ENCODE assay signal across 11 cellular contexts in genomic region chr6:144340541-144341371, GRCh38. TPM values are rescaled to one million over a fixed set of nuclear protein-coding genes. Genes with fewer than 3 reads are reported as not detected.
DNase-seq lines count a peak whose midpoint lies in the region; ATAC-seq and TF ChIP-seq lines count a peak whose summit lies in the region.
"Had no signal": no experiment of that assay in that cellular context is flagged by ENCODE, and none has a peak within 500 bp of the region (broad histone marks: within the 10 kb centered on the region; RNA-seq: fewer than 3 reads in every experiment).

No MANE protein-coding gene starts in this region.

- intact Hi-C loops in Caco-2 (cut with micrococcal nuclease; ENCODE audit: unreplicated experiment): no loop called here
- intact Hi-C loops in OCI-LY7 (cut with micrococcal nuclease; ENCODE audit: unreplicated experiment): loop anchor here (5.0 to 10.0 kb wide), 3 partner anchors 123 to 886 kb away; partner anchors contain the start of genes ADAT2, PEX3 and SF3B5
- intact Hi-C loops in esophagus squamous epithelium (cut with DNase I): no loop called here
- intact Hi-C loops in ovary (cut with DNase I): no loop called here
- intact Hi-C loops in upper lobe of right lung (cut with DNase I): no loop called here

- H3K27ac Mint-ChIP-seq in Caco-2 (ENCODE audit: unreplicated experiment): peak overlapping the region; percentile 65
- no peak overlapping the region for H3K27ac Mint-ChIP-seq in activated T-helper 17 cell treated with anti-CD3 and anti-CD28 coated beads, Interleukin-2, amount 50 U/mL, for 72 hours

- CTCF ChIA-PET in Caco-2 (lab: Charles Lee) (no interaction called here), OCI-LY7 (lab: Charles Lee; ENCODE audit: unreplicated experiment) (no interaction called here)

- no peak overlapping the region for H2AFZ ChIP-seq in OCI-LY7 (ENCODE audit: low read length)

- TF ChIP-seq EP300 in ovary (IDR thresholded peaks at IDR 0.05): no peak

- TF ChIP-seq CTCF in Caco-2 (IDR thresholded peaks at IDR 0.05; ENCODE audit: insufficient read depth in 1 of 2, low read depth in 1 of 2, low read length in 1 of 2, severe bottlenecking in 1 of 2, unreplicated experiment in 1 of 2) (no peak), OCI-LY7 (conservative IDR thresholded peaks at IDR 0.05; ENCODE audit: low read length) (no peak), esophagus squamous epithelium (IDR thresholded peaks at IDR 0.05) (no peak), neutrophil (IDR thresholded peaks at IDR 0.05) (no peak), ovary (IDR thresholded peaks at IDR 0.05) (no peak), upper lobe of right lung (IDR thresholded peaks at IDR 0.05) (no peak)

- H3K27me3 Mint-ChIP-seq in Caco-2 (ENCODE audit: insufficient read depth, unreplicated experiment): no peaks in the 10 kb centered on the region
- H3K27me3 Mint-ChIP-seq in activated T-helper 17 cell treated with anti-CD3 and anti-CD28 coated beads, Interleukin-2, amount 50 U/mL, for 72 hours: no peaks in the 10 kb centered on the region

- peaks cover 58% of the 10 kb centered on the region for H3K4me1 ChIP-seq in Caco-2
- peaks cover 53% of the 10 kb centered on the region for H3K4me1 ChIP-seq in OCI-LY7 (ENCODE audit: insufficient read depth, low read length, poor library complexity, severe bottlenecking)
- peaks cover 25 to 99% (median 77%) of the 10 kb centered on the region in 3 donors for H3K4me1 ChIP-seq in esophagus squamous epithelium
- peaks cover 38 to 58% of the 10 kb centered on the region in 2 experiments for H3K4me1 ChIP-seq in neutrophil (ENCODE audit: control insufficient read depth in 1 of 2, insufficient read depth in 1 of 2, low read depth in 1 of 2, low read length in 1 of 2)
- peaks cover 5% of the 10 kb centered on the region for H3K4me1 ChIP-seq in ovary (ENCODE audit: insufficient read depth)
- peaks cover 79% of the 10 kb centered on the region for H3K4me1 ChIP-seq in upper lobe of right lung

- no peak for TF ChIP-seq POLR2A in esophagus squamous epithelium (IDR thresholded peaks at IDR 0.05)
- no peak for TF ChIP-seq POLR2A in ovary (IDR thresholded peaks at IDR 0.05)

- 45 to 47% methylated on average over 5 of the region's 5 CpGs for WGBS in esophagus squamous epithelium, 2 donors
- WGBS in ovary, 3 donors: 74 to 78% (median 76%) methylated on average over 5 of the region's 5 CpGs

- peak overlapping the region; percentile 55 for H3K4me2 ChIP-seq in OCI-LY7 (ENCODE audit: low read length)

- BruUV-seq in Caco-2 (replicated peaks; lab: Mats Ljungman, UMichigan) (no TSS peak), OCI-LY7 (replicated peaks; lab: Mats Ljungman, UMichigan) (no TSS peak)

- H4K20me1 ChIP-seq in OCI-LY7 (ENCODE audit: insufficient read depth, low read length): no peaks in the 10 kb centered on the region

- peaks cover 30% of the 10 kb centered on the region for H3K36me3 Mint-ChIP-seq in Caco-2 (ENCODE audit: insufficient read depth, unreplicated experiment)
- H3K36me3 Mint-ChIP-seq in activated T-helper 17 cell treated with anti-CD3 and anti-CD28 coated beads, Interleukin-2, amount 50 U/mL, for 72 hours (ENCODE audit: low read depth): no peaks in the 10 kb centered on the region

- no peaks in the 10 kb centered on the region; the same call in 1 of the 2 replicates for H3K36me3 ChIP-seq in Caco-2 (ENCODE audit: control insufficient read depth, insufficient read depth, low read length)
- H3K36me3 ChIP-seq in OCI-LY7 (ENCODE audit: insufficient read depth, low read length): no peaks in the 10 kb centered on the region
- no peaks in the 10 kb centered on the region for H3K36me3 ChIP-seq in esophagus squamous epithelium
- no peaks in the 10 kb centered on the region for H3K36me3 ChIP-seq in neutrophil
- no peaks in the 10 kb centered on the region for H3K36me3 ChIP-seq in ovary
- H3K36me3 ChIP-seq in upper lobe of right lung: no peaks in the 10 kb centered on the region

- H3K9me3 ChIP-seq in Caco-2: no peaks in the 10 kb centered on the region
- H3K9me3 ChIP-seq in OCI-LY7 (ENCODE audit: low read length): no peaks in the 10 kb centered on the region
- H3K9me3 ChIP-seq in esophagus squamous epithelium: no peaks in the 10 kb centered on the region
- no peaks in the 10 kb centered on the region for H3K9me3 ChIP-seq in neutrophil
- no peaks in the 10 kb centered on the region for H3K9me3 ChIP-seq in ovary
- no peaks in the 10 kb centered on the region for H3K9me3 ChIP-seq in upper lobe of right lung

- no peak for ATAC-seq in activated T-helper 17 cell treated with anti-CD3 and anti-CD28 coated beads, Interleukin-2, amount 50 U/mL, for 72 hours (replicated peaks)
- no peak for ATAC-seq in upper lobe of right lung
- ATAC-seq: activated T-cell treated with anti-CD3 and anti-CD28 coated beads, Interleukin-2, amount 50 U/mL, for 4 hours had no signal

- H3K27me3 ChIP-seq in Caco-2 (replicated peaks; ENCODE audit: control insufficient read depth, insufficient read depth, low read length): no peaks in the 10 kb centered on the region
- no peaks in the 10 kb centered on the region for H3K27me3 ChIP-seq in esophagus squamous epithelium
- H3K27me3 ChIP-seq in neutrophil: no peaks in the 10 kb centered on the region
- H3K27me3 ChIP-seq in ovary: no peaks in the 10 kb centered on the region
- H3K27me3 ChIP-seq in upper lobe of right lung: no peaks in the 10 kb centered on the region

- no peak for DNase-seq in Caco-2
- no peak for DNase-seq in OCI-LY7 (ENCODE audit: low spot score)
- no peak for DNase-seq in esophagus squamous epithelium (lab: John Stamatoyannopoulos, UW)
- DNase-seq in ovary: no peak
- no peak for DNase-seq in SKM-1 (lab: John Stamatoyannopoulos, UW; ENCODE audit: unreplicated experiment)
- DNase-seq in upper lobe of right lung: no peak
- DNase-seq: activated T-cell treated with anti-CD3 and anti-CD28 coated beads, Interleukin-2, amount 50 U/mL, for 4 hours; glutamatergic neuron; NCI-H1417 had no signal

- no peaks in the 10 kb centered on the region for H3K9me2 ChIP-seq in OCI-LY7 (ENCODE audit: insufficient read depth, low read length)

- H3K79me2 ChIP-seq in OCI-LY7 (ENCODE audit: insufficient read depth, low read depth, low read length): no peaks in the 10 kb centered on the region

- no peaks in the 10 kb centered on the region for H3K9me3 Mint-ChIP-seq in Caco-2 (ENCODE audit: unreplicated experiment)
- H3K9me3 Mint-ChIP-seq in activated T-helper 17 cell treated with anti-CD3 and anti-CD28 coated beads, Interleukin-2, amount 50 U/mL, for 72 hours: no peaks in the 10 kb centered on the region
- H3K9me3 Mint-ChIP-seq: activated T-cell treated with anti-CD3 and anti-CD28 coated beads, Interleukin-2, amount 50 U/mL, for 4 hours had no signal

- no peak overlapping the region for H3K4me3 Mint-ChIP-seq in Caco-2 (ENCODE audit: unreplicated experiment)
- H3K4me3 Mint-ChIP-seq in activated T-helper 17 cell treated with anti-CD3 and anti-CD28 coated beads, Interleukin-2, amount 50 U/mL, for 72 hours: no peak overlapping the region
- H3K4me3 Mint-ChIP-seq: activated T-cell treated with anti-CD3 and anti-CD28 coated beads, Interleukin-2, amount 50 U/mL, for 4 hours had no signal

- H3K27ac ChIP-seq in OCI-LY7 (ENCODE audit: low read depth, low read length, poor library complexity, severe bottlenecking) (no peak overlapping the region), esophagus squamous epithelium (peak overlapping the region; percentile 53 to 63 (median 58)), neutrophil (peak overlapping the region; percentile 36), ovary (no peak overlapping the region), upper lobe of right lung (no peak overlapping the region)

- H3K4me3 ChIP-seq in Caco-2 (ENCODE audit: low read depth, low read length): no peak overlapping the region
- H3K4me3 ChIP-seq in OCI-LY7 (ENCODE audit: low read depth, low read length, poor library complexity, severe bottlenecking): no peak overlapping the region
- no peak overlapping the region for H3K4me3 ChIP-seq in esophagus squamous epithelium
- no peak overlapping the region for H3K4me3 ChIP-seq in neutrophil (ENCODE audit: low read depth in 1 of 2, low read length in 1 of 2)
- H3K4me3 ChIP-seq in ovary: no peak overlapping the region
- no peak overlapping the region for H3K4me3 ChIP-seq in upper lobe of right lung

- POLR2A ChIA-PET in Caco-2 (lab: Charles Lee) (no interaction called here), OCI-LY7 (lab: Charles Lee) (interaction anchor here (0.6 kb wide), 1 partner anchor 602 kb away, joined by 3 read pairs; no protein-coding TSS in a partner anchor)

- peaks cover 58% of the 10 kb centered on the region for H3K4me1 Mint-ChIP-seq in Caco-2 (ENCODE audit: low read depth, unreplicated experiment)
- peaks cover 41% of the 10 kb centered on the region for H3K4me1 Mint-ChIP-seq in activated T-helper 17 cell treated with anti-CD3 and anti-CD28 coated beads, Interleukin-2, amount 50 U/mL, for 72 hours

RNA-seq across cellular contexts. Expression of gene UTRN, which starts 55.6 kb away (rescaled TPM):
- 216 and 233 TPM in 2 replicates for total RNA-seq in Caco-2 (2022)
- total RNA-seq in OCI-LY7 (2014; rRNA removed; shearing (Covaris generic)): 16.1 and 17.5 TPM in 2 replicates
- 18.1 and 24.8 TPM in 2 replicates for total RNA-seq in OCI-LY7 (2022)
- total RNA-seq in esophagus squamous epithelium: 100 to 1,000 TPM in 1 of 4 donors, 10 to 100 TPM in 3; 43.8 to 148 (median 69.8) TPM
- 100 to 1,000 TPM; 105 to 155 (median 132) TPM for total RNA-seq in ovary
- 10 to 100 TPM; 27.6 to 63.0 TPM for polyA plus RNA-seq in ovary
- total RNA-seq in activated T-helper 17 cell treated with anti-CD3 and anti-CD28 coated beads, Interleukin-2, amount 50 U/mL, for 72 hours: 10 to 100 TPM; 51.2 to 55.1 TPM
- 316 TPM for total RNA-seq in upper lobe of right lung

Comparison
In these comparisons a context has a peak if more than half of its experiments do, and no peak if none do; other contexts are left out.
1. H3K27ac ChIP-seq: peak in esophagus squamous epithelium (4 of 4) and neutrophil (single experiment); none in OCI-LY7 (single experiment), ovary (0 of 2) and upper lobe of right lung (single experiment).